20 cellular contexts compared by ENCODE assay signal in genomic region chr6:15523679-15524630, GRCh38.
DNase-seq lines count a peak whose midpoint lies in the region; ATAC-seq and TF ChIP-seq lines count a peak whose summit lies in the region.
"Had no signal": no experiment of that assay in that cellular context is flagged by ENCODE, and none has a peak within 500 bp of the region (broad histone marks: within the 10 kb centered on the region; RNA-seq: fewer than 3 reads in every experiment).

No MANE protein-coding gene starts in this region.

- intact Hi-C loops in activated CD4-positive, alpha-beta memory T cell treated with anti-CD3 and anti-CD28 coated beads for 36 hours (cut with micrococcal nuclease): loop anchor here (5.0 kb wide), 1 partner anchor 98 kb away; no protein-coding TSS in a partner anchor
- intact Hi-C loops in CD14-positive monocyte (cut with micrococcal nuclease): no loop called here

- H3K36me3 Mint-ChIP-seq in activated CD4-positive, alpha-beta memory T cell treated with anti-CD3 and anti-CD28 coated beads for 36 hours: peaks cover 75% of the 10 kb centered on the region
- peaks cover 71% of the 10 kb centered on the region for H3K36me3 Mint-ChIP-seq in activated CD4-positive, alpha-beta memory T cell treated with anti-CD3 and anti-CD28 coated beads, Interleukin-2, amount 10 ng/mL, durations not matched to agents 7 days and 5 days (ENCODE audit: low read depth)
- H3K36me3 Mint-ChIP-seq in CD14-positive monocyte: peaks cover 74 to 87% of the 10 kb centered on the region in 2 donors
- H3K36me3 Mint-ChIP-seq in activated naive CD4-positive, alpha-beta T cell treated with anti-CD3 and anti-CD28 coated beads, Interleukin-2, amount 50 U/mL, for 72 hours: peaks cover 49 to 58% of the 10 kb centered on the region in 2 donors
- H3K36me3 Mint-ChIP-seq in naive thymus-derived CD8-positive, alpha-beta T cell: peaks cover 33 to 91% (median 58%) of the 10 kb centered on the region in 3 donors

- ATAC-seq in activated naive CD4-positive, alpha-beta T cell treated with anti-CD3 and anti-CD28 coated beads, Interleukin-2, amount 50 U/mL, for 72 hours: no peak
- ATAC-seq in naive thymus-derived CD8-positive, alpha-beta T cell: no peak
- no peak for ATAC-seq in GM21717 (IDR thresholded peaks at IDR 0.05; ENCODE audit: unreplicated experiment)
- ATAC-seq: A549 had no signal

- H3K9me3 Mint-ChIP-seq in activated CD4-positive, alpha-beta memory T cell treated with anti-CD3 and anti-CD28 coated beads for 36 hours: peaks cover 7% of the 10 kb centered on the region
- H3K9me3 Mint-ChIP-seq in activated CD4-positive, alpha-beta memory T cell treated with anti-CD3 and anti-CD28 coated beads, Interleukin-2, amount 10 ng/mL, durations not matched to agents 7 days and 5 days: no peaks in the 10 kb centered on the region
- peaks cover 0 to 4% (median 2%) of the 10 kb centered on the region in 7 donors for H3K9me3 Mint-ChIP-seq in CD14-positive monocyte
- H3K9me3 Mint-ChIP-seq in activated naive CD4-positive, alpha-beta T cell treated with anti-CD3 and anti-CD28 coated beads, Interleukin-2, amount 50 U/mL, for 72 hours: peaks cover 10 to 19% of the 10 kb centered on the region in 2 donors
- H3K9me3 Mint-ChIP-seq in naive thymus-derived CD8-positive, alpha-beta T cell: peaks cover 0 to 8% (median 0%) of the 10 kb centered on the region in 9 donors

- CTCF ChIA-PET in activated CD4-positive, alpha-beta memory T cell treated with anti-CD3 and anti-CD28 coated beads for 36 hours (lab: Charles Lee): interaction anchor here (1.1 to 1.3 kb wide), 2 partner anchors 99 to 100 kb away, joined by 3 to 4 read pairs; no protein-coding TSS in a partner anchor
- CTCF ChIA-PET in activated CD4-positive, alpha-beta memory T cell treated with anti-CD3 and anti-CD28 coated beads, Interleukin-2, amount 10 ng/mL, durations not matched to agents 7 days and 5 days (lab: Charles Lee): no interaction called here

- no peaks in the 10 kb centered on the region for H3K27me3 Mint-ChIP-seq in activated CD4-positive, alpha-beta memory T cell treated with anti-CD3 and anti-CD28 coated beads for 36 hours
- H3K27me3 Mint-ChIP-seq in activated CD4-positive, alpha-beta memory T cell treated with anti-CD3 and anti-CD28 coated beads, Interleukin-2, amount 10 ng/mL, durations not matched to agents 7 days and 5 days: no peaks in the 10 kb centered on the region
- H3K27me3 Mint-ChIP-seq in CD14-positive monocyte (ENCODE audit: low read depth in 3 of 3): peaks cover 0 to 2% (median 0%) of the 10 kb centered on the region in 3 donors
- no peaks in the 10 kb centered on the region for H3K27me3 Mint-ChIP-seq in naive thymus-derived CD8-positive, alpha-beta T cell

- DNase-seq in activated CD4-positive, alpha-beta memory T cell treated with anti-CD3 and anti-CD28 coated beads for 36 hours: no peak
- no peak for DNase-seq in activated CD4-positive, alpha-beta memory T cell treated with anti-CD3 and anti-CD28 coated beads, Interleukin-2, amount 10 ng/mL, durations not matched to agents 7 days and 5 days
- no peak for DNase-seq in CD14-positive monocyte (ENCODE audit: low spot score)
- DNase-seq in activated naive CD4-positive, alpha-beta T cell treated with anti-CD3 and anti-CD28 coated beads, Interleukin-2, amount 50 U/mL, for 72 hours (ENCODE audit: low spot score in 2 of 2): no peak
- DNase-seq in naive thymus-derived CD8-positive, alpha-beta T cell: no peak
- DNase-seq in NOMO-1 treated with dmso at 0.1 percent for 144 hours (lab: John Stamatoyannopoulos, UW; ENCODE audit: unreplicated experiment): no peak
- DNase-seq in stimulated activated CD4-positive, alpha-beta T cell treated with anti-CD3 and anti-CD28 coated beads, Interleukin-2, amount 100 ng/mL, for 24 hours: no peak
- DNase-seq: C1 segment of cervical spinal cord; foreskin melanocyte; HCEC 1CT; KBM-7; left colon; NCI-H2029 treated with DMSO at 0.1 percent for 48 hours; pancreas; SHP77; stimulated activated naive CD4-positive, alpha-beta T cell; T-helper 1 cell; upper lobe of left lung had no signal

- no peak for TF ChIP-seq CTCF in CD14-positive monocyte (IDR thresholded peaks at IDR 0.05)

- peak overlapping the region; percentile 10 for H3K4me3 Mint-ChIP-seq in activated CD4-positive, alpha-beta memory T cell treated with anti-CD3 and anti-CD28 coated beads for 36 hours
- no peak overlapping the region for H3K4me3 Mint-ChIP-seq in activated CD4-positive, alpha-beta memory T cell treated with anti-CD3 and anti-CD28 coated beads, Interleukin-2, amount 10 ng/mL, durations not matched to agents 7 days and 5 days
- no peak overlapping the region for H3K4me3 Mint-ChIP-seq in CD14-positive monocyte
- no peak overlapping the region for H3K4me3 Mint-ChIP-seq in naive thymus-derived CD8-positive, alpha-beta T cell

- H3K4me1 Mint-ChIP-seq in activated CD4-positive, alpha-beta memory T cell treated with anti-CD3 and anti-CD28 coated beads for 36 hours (ENCODE audit: low read depth): peaks cover 20% of the 10 kb centered on the region
- H3K4me1 Mint-ChIP-seq in activated CD4-positive, alpha-beta memory T cell treated with anti-CD3 and anti-CD28 coated beads, Interleukin-2, amount 10 ng/mL, durations not matched to agents 7 days and 5 days: peaks cover 16% of the 10 kb centered on the region
- H3K4me1 Mint-ChIP-seq in CD14-positive monocyte: peaks cover 13% of the 10 kb centered on the region
- H3K4me1 Mint-ChIP-seq in naive thymus-derived CD8-positive, alpha-beta T cell: peaks cover 15 to 25% (median 16%) of the 10 kb centered on the region in 4 donors

- peak overlapping the region; percentile 30 for H3K27ac Mint-ChIP-seq in activated CD4-positive, alpha-beta memory T cell treated with anti-CD3 and anti-CD28 coated beads for 36 hours
- H3K27ac Mint-ChIP-seq in activated CD4-positive, alpha-beta memory T cell treated with anti-CD3 and anti-CD28 coated beads, Interleukin-2, amount 10 ng/mL, durations not matched to agents 7 days and 5 days: no peak overlapping the region
- peak overlapping the region in 5 of 7 donors; percentile 6 to 82 (median 63) for H3K27ac Mint-ChIP-seq in CD14-positive monocyte
- peak overlapping the region; percentile 80 to 89 for H3K27ac Mint-ChIP-seq in activated naive CD4-positive, alpha-beta T cell treated with anti-CD3 and anti-CD28 coated beads, Interleukin-2, amount 50 U/mL, for 72 hours
- H3K27ac Mint-ChIP-seq in naive thymus-derived CD8-positive, alpha-beta T cell: peak overlapping the region in 8 of 10 donors; percentile 12 to 79 (median 56)

- POLR2A ChIA-PET in activated CD4-positive, alpha-beta memory T cell treated with anti-CD3 and anti-CD28 coated beads for 36 hours (lab: Charles Lee): no interaction called here
- POLR2A ChIA-PET in activated CD4-positive, alpha-beta memory T cell treated with anti-CD3 and anti-CD28 coated beads, Interleukin-2, amount 10 ng/mL, durations not matched to agents 7 days and 5 days (lab: Charles Lee): no interaction called here
- POLR2A ChIA-PET in naive thymus-derived CD8-positive, alpha-beta T cell (lab: Charles Lee): interaction anchor here (0.6 kb wide), 1 partner anchor 22 kb away, joined by 5 read pairs; no protein-coding TSS in a partner anchor
